ENCODE assay signal across 18 cellular contexts in the genomic region with DNA sequence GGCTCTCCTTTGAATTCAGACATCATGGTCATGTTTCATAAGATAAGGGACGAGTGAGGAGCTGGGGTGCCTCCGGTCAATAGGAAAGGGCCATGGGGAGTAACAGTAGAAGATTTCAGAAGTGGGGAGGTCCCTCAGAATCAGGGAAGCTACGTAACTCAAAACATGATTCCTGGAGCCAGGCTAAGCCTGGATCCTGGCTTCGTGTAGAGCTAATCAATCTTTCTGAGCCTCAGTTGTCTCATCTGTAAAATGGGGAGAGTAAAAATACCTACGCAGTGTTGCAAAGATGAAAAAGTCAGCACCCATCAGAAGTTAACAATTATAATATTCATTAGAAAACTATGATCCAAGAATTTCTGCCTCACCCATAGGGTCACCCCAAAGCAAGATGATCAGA.
DNase-seq lines count a peak whose midpoint lies in the region; ATAC-seq and TF ChIP-seq lines count a peak whose summit lies in the region.
"Had no signal": no experiment of that assay in that cellular context is flagged by ENCODE, and none has a peak within 500 bp of the region (broad histone marks: within the 10 kb centered on the region; RNA-seq: fewer than 3 reads in every experiment).

No MANE protein-coding gene starts in this region.

- H3K4me2 ChIP-seq in HCT116 (ENCODE audit: low read length) (peak overlapping the region; percentile 75), fibroblast of lung (ENCODE audit: extremely low read depth, insufficient read depth, low read length) (peak overlapping the region; percentile 92)

- no peaks in the 10 kb centered on the region for H3K27me3 ChIP-seq in A673 (replicated peaks; ENCODE audit: insufficient read depth, low read depth, low read length, poor library complexity)
- no peaks in the 10 kb centered on the region for H3K27me3 ChIP-seq in HCT116 (ENCODE audit: insufficient read depth, low read length)
- no peaks in the 10 kb centered on the region for H3K27me3 ChIP-seq in fibroblast of lung (ENCODE audit: control insufficient read depth, insufficient read depth, low read length)
- H3K27me3 ChIP-seq in suprapubic skin = peaks cover 22% of the 10 kb centered on the region

- no peaks in the 10 kb centered on the region for H3K79me2 ChIP-seq in HCT116 (ENCODE audit: insufficient read depth, low read length)
- H3K79me2 ChIP-seq in fibroblast of lung (ENCODE audit: control insufficient read depth, insufficient read depth, low read length) = no peaks in the 10 kb centered on the region

- RAD21 ChIA-PET in HCT116 (lab: Charles Lee; ENCODE audit: low non-redundant PET in 1 of 2, low total read pairs in 2 of 2, uncharacterized antibody in 2 of 2, unreplicated experiment in 2 of 2) = no interaction called here

- H2AFZ ChIP-seq in HCT116 (ENCODE audit: low read depth, low read length, poor library complexity, severe bottlenecking) (peak overlapping the region; percentile 24), fibroblast of lung (ENCODE audit: low read length) (peak overlapping the region; percentile 34)
- H2AFZ ChIP-seq: PC-9 had no signal

- WGBS in suprapubic skin = 76% methylated on average over 5 of the region's 5 CpGs

- no peaks in the 10 kb centered on the region for H4K20me1 ChIP-seq in HCT116 (ENCODE audit: insufficient read depth)
- no peaks in the 10 kb centered on the region for H4K20me1 ChIP-seq in fibroblast of lung (ENCODE audit: control insufficient read depth, extremely low read depth, insufficient read depth, low read length)

- POLR2A ChIA-PET in A673 (lab: Charles Lee; ENCODE audit: low non-redundant PET) (no interaction called here), HCT116 (lab: Charles Lee) (no interaction called here)

- H3K9ac ChIP-seq in HCT116 (ENCODE audit: low read length) (peak overlapping the region; percentile 53), fibroblast of lung (ENCODE audit: insufficient read depth, low read length) (no peak overlapping the region)

- H3K4me1 ChIP-seq in A673 (ENCODE audit: insufficient read depth, low read length, poor library complexity, severe bottlenecking) (no peaks in the 10 kb centered on the region), HCT116 (ENCODE audit: control insufficient read depth in 1 of 2, insufficient read depth in 2 of 2, low read length in 2 of 2) (peaks cover 24 to 60% of the 10 kb centered on the region in 2 experiments), fibroblast of lung (ENCODE audit: control insufficient read depth, extremely low read depth, insufficient read depth, low read length) (peaks cover 19% of the 10 kb centered on the region), suprapubic skin (peaks cover 4% of the 10 kb centered on the region)

- intact Hi-C loops in A673 (cut with micrococcal nuclease; ENCODE audit: unreplicated experiment) = no loop called here
- intact Hi-C loops in HCT116 (cut with micrococcal nuclease) = no loop called here

- no peak for ATAC-seq in HCT116
- ATAC-seq: HepG2 had no signal

- no peak for TF ChIP-seq EP300 in suprapubic skin (IDR thresholded peaks at IDR 0.05)

- no peak for DNase-seq in A673 (ENCODE audit: low spot score)
- DNase-seq in HCT116 (ENCODE audit: low read depth, low spot score) = no peak
- DNase-seq in fibroblast of lung (ENCODE audit: low read depth in 2 of 2) = no peak
- DNase-seq in stimulated activated naive CD4-positive, alpha-beta T cell (lab: John Stamatoyannopoulos, UW) = no peak
- no peak for DNase-seq in suprapubic skin (ENCODE audit: low spot score in 2 of 2)
- DNase-seq in activated naive CD4-positive, alpha-beta T cell treated with anti-CD3 and anti-CD28 coated beads, Interleukin-2, amount 50 U/mL, for 16 hours = no peak
- DNase-seq in SIG-M5 (lab: John Stamatoyannopoulos, UW) = no peak
- DNase-seq: Calu3; CD4-positive, alpha-beta T cell; DMS79 treated with DMSO at 0.1 percent for 48 hours; Kasumi-1; NCI-H187 treated with DMSO at 0.1 percent for 48 hours; NCI-H446; NCI-H748 treated with DMSO at 0.1 percent for 48 hours; PC-9; SHP77 had no signal

- no peaks in the 10 kb centered on the region for H3K9me3 ChIP-seq in A673 (ENCODE audit: low read depth, low read length, poor library complexity, severe bottlenecking)
- peaks cover 0 to 4% of the 10 kb centered on the region in 2 experiments; a peak in 1 of 4 replicates for H3K9me3 ChIP-seq in HCT116 (ENCODE audit: control insufficient read depth in 1 of 2, insufficient read depth in 1 of 2, low read depth in 1 of 2, low read length in 2 of 2)
- no peaks in the 10 kb centered on the region for H3K9me3 ChIP-seq in fibroblast of lung (ENCODE audit: control insufficient read depth, insufficient read depth, low read depth, low read length)
- no peaks in the 10 kb centered on the region for H3K9me3 ChIP-seq in suprapubic skin

- no peak for TF ChIP-seq CTCF in A673 (conservative IDR thresholded peaks at IDR 0.05; ENCODE audit: low read depth, low read length)
- no peak for TF ChIP-seq CTCF in HCT116 (IDR thresholded peaks at IDR 0.05 in 2 of 3, conservative IDR thresholded peaks at IDR 0.05 in 1 of 3; ENCODE audit: borderline replicate concordance in 1 of 3, insufficient read depth in 1 of 3, low read depth in 2 of 3, low read length in 2 of 3)
- TF ChIP-seq CTCF in fibroblast of lung (conservative IDR thresholded peaks at IDR 0.05 in 1 of 2, IDR thresholded peaks at IDR 0.05 in 1 of 2; ENCODE audit: low read depth in 1 of 2, low read length in 2 of 2) = no peak
- no peak for TF ChIP-seq CTCF in suprapubic skin (IDR thresholded peaks at IDR 0.05)

- H3K36me3 ChIP-seq in A673 (ENCODE audit: insufficient read depth, low read length, poor library complexity, severe bottlenecking) (no peaks in the 10 kb centered on the region), HCT116 (ENCODE audit: control insufficient read depth in 1 of 2, insufficient read depth in 2 of 2, low read length in 2 of 2) (no peaks in the 10 kb centered on the region), fibroblast of lung (ENCODE audit: control insufficient read depth, insufficient read depth, low read length) (no peaks in the 10 kb centered on the region), suprapubic skin (no peaks in the 10 kb centered on the region)

- BruUV-seq in A673 (replicated peaks; lab: Mats Ljungman, UMichigan) (no TSS peak), HCT116 (replicated peaks; lab: Mats Ljungman, UMichigan) (no TSS peak)

- H3K27ac ChIP-seq in A673 (ENCODE audit: low read depth, low read length, poor library complexity, severe bottlenecking) = peak overlapping the region; percentile 63
- H3K27ac ChIP-seq in HCT116 (ENCODE audit: low read depth, low read length) = peak overlapping the region; percentile 91
- H3K27ac ChIP-seq in angular gyrus (ENCODE audit: low read depth, low read length) = peak overlapping the region; percentile 57
- H3K27ac ChIP-seq in fibroblast of lung (ENCODE audit: insufficient read depth, low read length) = peak overlapping the region; percentile 88
- H3K27ac ChIP-seq in suprapubic skin = no peak overlapping the region
- H3K27ac ChIP-seq: PC-9 had no signal

- CTCF ChIA-PET in A673 (lab: Charles Lee) = interaction anchor here (0.6 kb wide), 1 partner anchor 29 kb away, joined by 4 read pairs; no protein-coding TSS in a partner anchor
- CTCF ChIA-PET in HCT116 (lab: Charles Lee) = interaction anchor here (1.0 kb wide), 1 partner anchor 434 kb away, joined by 3 read pairs; no protein-coding TSS in a partner anchor

- H3K4me3 ChIP-seq in A673 (ENCODE audit: low read depth, low read length, poor library complexity, severe bottlenecking) (no peak overlapping the region), HCT116 (replicated peaks in 1 of 2; ENCODE audit: low read depth in 1 of 2, low read length in 2 of 2) (peak overlapping the region in 1 of 2 experiments; percentile 48; a peak in 2 of 4 replicates), fibroblast of lung (replicated peaks in 1 of 4; ENCODE audit: control extremely low read depth in 1 of 4, insufficient read depth in 1 of 4, low read depth in 3 of 4, low read length in 4 of 4) (no peak overlapping the region), suprapubic skin (no peak overlapping the region)
- H3K4me3 ChIP-seq: PC-9 had no signal

- no peaks in the 10 kb centered on the region for H3K9me2 ChIP-seq in HCT116 (ENCODE audit: insufficient read depth)

- no peak for TF ChIP-seq RAD21 in HCT116 (IDR thresholded peaks at IDR 0.05; ENCODE audit: low read depth)

- TF ChIP-seq POLR2A in HCT116 (IDR thresholded peaks at IDR 0.05; ENCODE audit: borderline replicate concordance, extremely low read depth, insufficient read depth, insufficient read length) (no peak), suprapubic skin (IDR thresholded peaks at IDR 0.05) (no peak)

TF ChIP-seq in HCT116, 20 proteins besides CTCF, POLR2A, EP300 and RAD21:
- TF ChIP-seq TCF7L2 (IDR thresholded peaks at IDR 0.05; ENCODE audit: borderline replicate concordance, extremely low read depth, insufficient read depth, insufficient read length) (no peak), YY1 (IDR thresholded peaks at IDR 0.05; ENCODE audit: extremely low read depth, insufficient replicate concordance, low read depth, low read length) (no peak), ZNF274 (IDR thresholded peaks at IDR 0.05; ENCODE audit: low read depth, low read length) (no peak), CBX3 (IDR thresholded peaks at IDR 0.05; ENCODE audit: low read depth) (peak; percentile 24; the same call in 1 of the 2 replicates)
TF ChIP-seq in HCT116: peak in this region for 1.
